In the genomic region with DNA sequence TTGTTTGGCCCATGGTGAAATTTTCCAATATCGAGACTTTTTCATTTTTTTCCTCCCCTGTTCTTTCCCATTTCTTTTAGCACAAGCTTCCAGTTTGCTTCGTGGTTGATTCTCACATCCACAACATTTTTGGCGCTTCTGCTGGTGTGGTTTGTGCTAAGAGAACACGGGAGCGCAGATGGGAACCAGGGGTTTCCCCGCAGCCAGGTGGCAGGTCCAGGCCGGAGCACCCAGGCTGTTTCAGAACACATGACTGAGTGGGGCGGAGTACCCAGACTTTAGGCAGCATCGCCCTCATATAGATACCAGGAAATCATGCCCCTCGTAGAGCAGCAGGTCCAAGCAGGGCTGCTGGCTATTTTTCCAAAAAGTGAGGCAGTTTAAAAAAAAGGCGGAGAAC, we compare ENCODE assay signal across 11 cellular contexts. TPM values are rescaled to one million over a fixed set of nuclear protein-coding genes. Genes with fewer than 3 reads are reported as not detected.
DNase-seq lines count a peak whose midpoint lies in the region; ATAC-seq and TF ChIP-seq lines count a peak whose summit lies in the region.
"Had no signal": no experiment of that assay in that cellular context is flagged by ENCODE, and none has a peak within 500 bp of the region (broad histone marks: within the 10 kb centered on the region; RNA-seq: fewer than 3 reads in every experiment).

No MANE protein-coding gene starts in this region.

- peak overlapping the region; percentile 34 for H3K27ac ChIP-seq in RWPE2 (ENCODE audit: poor library complexity, severe bottlenecking)
- H3K27ac ChIP-seq in gastroesophageal sphincter, result peak overlapping the region; percentile 78 to 88 (median 84)
- H3K27ac ChIP-seq in rectal smooth muscle tissue (ENCODE audit: low read depth, low read length), result peak overlapping the region; percentile 54
- H3K27ac ChIP-seq in PC-3 (ENCODE audit: low read length), result no peak overlapping the region
- H3K27ac ChIP-seq: suprapubic skin had no signal

- H3K4me1 ChIP-seq in RWPE2 (ENCODE audit: insufficient read depth, poor library complexity, severe bottlenecking) (peaks cover 22% of the 10 kb centered on the region), gastroesophageal sphincter (peaks cover 10 to 54% (median 29%) of the 10 kb centered on the region in 3 donors), rectal smooth muscle tissue (ENCODE audit: control insufficient read depth, insufficient read depth, low read length) (peaks cover 25% of the 10 kb centered on the region), PC-3 (ENCODE audit: insufficient read depth, low read length) (peaks cover 21% of the 10 kb centered on the region)

- no peaks in the 10 kb centered on the region for H3F3A ChIP-seq in PC-3 (ENCODE audit: low read length, unreplicated experiment)

- POLR2A ChIA-PET in PC-3 (lab: Charles Lee; ENCODE audit: unreplicated experiment), result no interaction called here

- H3K4me2 ChIP-seq in PC-3 (ENCODE audit: low read length), result no peak overlapping the region

- CTCF ChIA-PET in PC-3 (lab: Charles Lee), result no interaction called here

- H3K9me3 ChIP-seq in RWPE2 (ENCODE audit: severe bottlenecking), result no peaks in the 10 kb centered on the region
- no peaks in the 10 kb centered on the region for H3K9me3 ChIP-seq in gastroesophageal sphincter
- no peaks in the 10 kb centered on the region for H3K9me3 ChIP-seq in PC-3 (ENCODE audit: low read length)
- H3K9me3 ChIP-seq: suprapubic skin had no signal

- no peak for TF ChIP-seq EP300 in gastroesophageal sphincter (IDR thresholded peaks at IDR 0.05)

- DNase-seq in RWPE2 (ENCODE audit: low spot score) (no peak), PC-3 (no peak), foreskin melanocyte (no peak)
- DNase-seq in stimulated activated CD4-positive, alpha-beta T cell treated with anti-CD3 and anti-CD28 coated beads, Interleukin-12 subunit alpha, Interleukin-12 subunit beta, amount 100 ng/mL, for 4 hours, result no peak
- DNase-seq: CD4-positive, CD25-positive, alpha-beta regulatory T cell; NCI-H1417 had no signal

- TF ChIP-seq CTCF in RWPE2 (IDR thresholded peaks at IDR 0.05; ENCODE audit: poor library complexity, severe bottlenecking), result no peak
- peak in 1 of 4 experiments; percentile 38 for TF ChIP-seq CTCF in gastroesophageal sphincter (IDR thresholded peaks at IDR 0.05)
- TF ChIP-seq CTCF in PC-3 (conservative IDR thresholded peaks at IDR 0.05; ENCODE audit: low read depth, low read length), result no peak

- no peak for TF ChIP-seq POLR2A in gastroesophageal sphincter (IDR thresholded peaks at IDR 0.05)

- ATAC-seq in GM18873 (IDR thresholded peaks at IDR 0.05; ENCODE audit: low FRiP score, unreplicated experiment), result peak; percentile 50
- peak; percentile 50 for ATAC-seq in RWPE2 (ENCODE audit: low read depth)
- ATAC-seq in gastroesophageal sphincter, result no peak
- ATAC-seq in HG03520 (IDR thresholded peaks at IDR 0.05; ENCODE audit: unreplicated experiment), result no peak
- no peak for ATAC-seq in PC-3

- H2AFZ ChIP-seq in PC-3 (ENCODE audit: low read length), result no peak overlapping the region

- intact Hi-C loops in PC-3 (cut with micrococcal nuclease), result loop anchor here (10.0 kb wide), 2 partner anchors 87 to 397 kb away; no protein-coding TSS in a partner anchor

- no peaks in the 10 kb centered on the region for H4K20me1 ChIP-seq in PC-3 (ENCODE audit: low read length)

- 27 to 33% methylated on average over 1 to 7 of the region's 11 CpGs for WGBS in gastroesophageal sphincter (ENCODE audit: low coverage in 1 of 2), 2 donors

- no peaks in the 10 kb centered on the region for H3K9me2 ChIP-seq in PC-3 (replicated peaks; ENCODE audit: low read length)

- H3K27me3 ChIP-seq in RWPE2 (ENCODE audit: insufficient read depth, poor library complexity, severe bottlenecking) (no peaks in the 10 kb centered on the region), gastroesophageal sphincter (no peaks in the 10 kb centered on the region), rectal smooth muscle tissue (ENCODE audit: control insufficient read depth, insufficient read depth, low read length) (no peaks in the 10 kb centered on the region), PC-3 (ENCODE audit: low read length) (no peaks in the 10 kb centered on the region)
- H3K27me3 ChIP-seq: suprapubic skin had no signal

- no TSS peak for BruUV-seq in PC-3 (replicated peaks; lab: Mats Ljungman, UMichigan)

- H3K36me3 ChIP-seq in RWPE2 (ENCODE audit: low read depth) (no peaks in the 10 kb centered on the region), gastroesophageal sphincter (no peaks in the 10 kb centered on the region), rectal smooth muscle tissue (ENCODE audit: control insufficient read depth, insufficient read depth, low read length) (no peaks in the 10 kb centered on the region), PC-3 (ENCODE audit: low read depth, low read length) (no peaks in the 10 kb centered on the region)
- H3K36me3 ChIP-seq: suprapubic skin had no signal

- H3K4me3 ChIP-seq in RWPE2 (ENCODE audit: severe bottlenecking) (no peak overlapping the region), gastroesophageal sphincter (peak overlapping the region in 1 of 2 donors; percentile 11), rectal smooth muscle tissue (ENCODE audit: low read length) (no peak overlapping the region), PC-3 (ENCODE audit: low read length) (no peak overlapping the region)
- H3K4me3 ChIP-seq: suprapubic skin had no signal

- no peaks in the 10 kb centered on the region for H3K79me2 ChIP-seq in PC-3 (ENCODE audit: low read length)

- H3K9ac ChIP-seq in rectal smooth muscle tissue (ENCODE audit: low read length), result no peak overlapping the region
- H3K9ac ChIP-seq in PC-3 (ENCODE audit: low read length), result no peak overlapping the region

RNA-seq across cellular contexts. Expression of gene SYTL3, which starts 58.0 kb away (rescaled TPM):
- total RNA-seq in gastroesophageal sphincter, result 1 to 10 TPM; 1.9 to 5.9 (median 4.5) TPM
- total RNA-seq in PC-3 (2014; rRNA removed), result 1.7 and 1.8 TPM in 2 replicates

Comparison
In these comparisons a context has a peak if more than half of its experiments do, and no peak if none do; other contexts are left out.
1. ATAC-seq: peak in GM18873 (single experiment) and RWPE2 (single experiment); none in gastroesophageal sphincter (single experiment), HG03520 (single experiment) and PC-3 (single experiment).